4 cellular contexts compared by ENCODE assay signal in the genomic region with DNA sequence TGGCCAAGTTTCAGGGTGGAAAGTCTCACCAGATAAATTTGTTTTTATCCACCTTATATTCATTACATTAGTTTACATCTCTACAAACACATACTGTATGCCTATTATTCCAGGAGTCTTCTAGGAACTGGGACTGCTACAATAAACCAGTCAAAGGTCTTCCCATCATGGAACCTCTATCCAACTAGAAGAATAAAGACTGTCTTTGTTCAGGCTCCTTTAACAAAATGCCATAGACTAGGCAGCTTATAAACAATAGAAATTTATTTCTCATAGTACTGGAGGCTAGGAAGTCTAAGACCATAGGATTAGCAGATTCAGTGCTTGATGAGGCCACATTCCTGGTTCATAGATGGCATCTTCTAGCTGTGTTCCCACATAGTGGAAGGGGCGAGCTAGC.
"Had no signal": no experiment of that assay in that cellular context is flagged by ENCODE, and none has a peak within 500 bp of the region (broad histone marks: within the 10 kb centered on the region; RNA-seq: fewer than 3 reads in every experiment).

No MANE protein-coding gene starts in this region.

- H3K27ac Mint-ChIP-seq: IgD-negative memory B cell had no signal

- H3K4me1 Mint-ChIP-seq: IgD-negative memory B cell had no signal

- H3K9me3 Mint-ChIP-seq: IgD-negative memory B cell had no signal

- H3K4me3 ChIP-seq: K562 had no signal

- H3K27ac ChIP-seq: HL-60 had no signal

- H3K27me3 Mint-ChIP-seq: IgD-negative memory B cell had no signal

- H3K4me3 Mint-ChIP-seq: IgD-negative memory B cell had no signal

- DNase-seq: IMR-90 had no signal

- H3K36me3 Mint-ChIP-seq: IgD-negative memory B cell had no signal
